ENCODE assay signal across 16 cellular contexts in genomic region chr6:53959717-53960116, GRCh38.
A peak's percentile ranks its signal among the peaks of the same experiment; 100 is the strongest.
DNase-seq lines count a peak whose midpoint lies in the region; ATAC-seq and TF ChIP-seq lines count a peak whose summit lies in the region.
"Had no signal": no experiment of that assay in that cellular context is flagged by ENCODE, and none has a peak within 500 bp of the region (broad histone marks: within the 10 kb centered on the region; RNA-seq: fewer than 3 reads in every experiment).

No MANE protein-coding gene starts in this region.

- DNase-seq in ELR (ENCODE audit: low read depth) (peak; percentile 55), M059J (ENCODE audit: low read depth) (peak; percentile 89), fibroblast of lung (ENCODE audit: low read depth in 2 of 2) (peak in 1 of 2 donors; percentile 75), smooth muscle cell (lab: John Stamatoyannopoulos, UW; ENCODE audit: unreplicated experiment) (no peak), thyroid gland (no peak)
- DNase-seq: ACHN; CD4-positive, alpha-beta T cell; DMS79 treated with DMSO at 0.1 percent for 48 hours; NCI-H1930; NCI-H2171 treated with DMSO at 0.1 percent for 48 hours; NCI-H524; RPMI8226; SW 1271 had no signal

- H3K27me3 ChIP-seq in fibroblast of lung (ENCODE audit: control insufficient read depth, insufficient read depth, low read length): no peaks in the 10 kb centered on the region
- no peaks in the 10 kb centered on the region for H3K27me3 ChIP-seq in smooth muscle cell (ENCODE audit: low read depth)
- H3K27me3 ChIP-seq in thyroid gland: no peaks in the 10 kb centered on the region

- H3K79me2 ChIP-seq in fibroblast of lung (ENCODE audit: control insufficient read depth, insufficient read depth, low read length) (no peaks in the 10 kb centered on the region), smooth muscle cell (ENCODE audit: low read depth) (no peaks in the 10 kb centered on the region)

- no peaks in the 10 kb centered on the region for H3K36me3 ChIP-seq in fibroblast of lung (ENCODE audit: control insufficient read depth, insufficient read depth, low read length)
- no peaks in the 10 kb centered on the region for H3K36me3 ChIP-seq in smooth muscle cell (ENCODE audit: low read depth)
- no peaks in the 10 kb centered on the region for H3K36me3 ChIP-seq in thyroid gland

- H3K9me3 ChIP-seq in fibroblast of lung (ENCODE audit: control insufficient read depth, insufficient read depth, low read depth, low read length) (no peaks in the 10 kb centered on the region), smooth muscle cell (replicated peaks; ENCODE audit: low read depth) (no peaks in the 10 kb centered on the region), thyroid gland (no peaks in the 10 kb centered on the region)

- H3F3A ChIP-seq in smooth muscle cell (ENCODE audit: low read depth): peaks cover 15% of the 10 kb centered on the region

- 84% methylated on average over 2 of the region's 2 CpGs for WGBS in smooth muscle cell (ENCODE audit: low lambda C conversion rate)
- WGBS in thyroid gland, 2 donors: 50 to 95% methylated on average over 2 of the region's 2 CpGs

- H2AFZ ChIP-seq in fibroblast of lung (ENCODE audit: low read length): no peak overlapping the region
- no peak overlapping the region for H2AFZ ChIP-seq in smooth muscle cell (ENCODE audit: low read depth)

- H3K4me2 ChIP-seq in fibroblast of lung (ENCODE audit: extremely low read depth, insufficient read depth, low read length) (peak overlapping the region; percentile 17), smooth muscle cell (peak overlapping the region; percentile 68)

- intact Hi-C loops in thyroid gland (cut with DNase I): loop anchor here (10.0 kb wide), 2 partner anchors 235 to 455 kb away; no protein-coding TSS in a partner anchor

- TF ChIP-seq POLR2A in thyroid gland (IDR thresholded peaks at IDR 0.05): no peak

- no peak overlapping the region for H3K9ac ChIP-seq in fibroblast of lung (ENCODE audit: insufficient read depth, low read length)
- no peak overlapping the region for H3K9ac ChIP-seq in smooth muscle cell (ENCODE audit: low read depth)

- H3K27ac ChIP-seq in fibroblast of lung (ENCODE audit: insufficient read depth, low read length) (no peak overlapping the region), smooth muscle cell (ENCODE audit: low read depth) (peak overlapping the region; percentile 76), thyroid gland (peak overlapping the region in 1 of 3 donors; percentile 22)

- H4K20me1 ChIP-seq in fibroblast of lung (ENCODE audit: control insufficient read depth, extremely low read depth, insufficient read depth, low read length) (no peaks in the 10 kb centered on the region), smooth muscle cell (ENCODE audit: low read depth) (no peaks in the 10 kb centered on the region)

- no peak for TF ChIP-seq CTCF in fibroblast of lung (conservative IDR thresholded peaks at IDR 0.05 in 1 of 2, IDR thresholded peaks at IDR 0.05 in 1 of 2; ENCODE audit: low read depth in 1 of 2, low read length in 2 of 2)
- TF ChIP-seq CTCF in smooth muscle cell (IDR thresholded peaks at IDR 0.05; ENCODE audit: borderline replicate concordance, insufficient read depth, poor library complexity, severe bottlenecking): no peak
- TF ChIP-seq CTCF in thyroid gland (IDR thresholded peaks at IDR 0.05): no peak

- ATAC-seq in GM19324 (IDR thresholded peaks at IDR 0.05; ENCODE audit: low FRiP score, unreplicated experiment) (no peak), GM21515 (IDR thresholded peaks at IDR 0.05; ENCODE audit: unreplicated experiment) (no peak)
- ATAC-seq: HepG2 had no signal

- no peaks in the 10 kb centered on the region for H3K4me1 ChIP-seq in fibroblast of lung (ENCODE audit: control insufficient read depth, extremely low read depth, insufficient read depth, low read length)
- peaks cover 4% of the 10 kb centered on the region for H3K4me1 ChIP-seq in smooth muscle cell (ENCODE audit: low read depth)
- peaks cover 15 to 43% of the 10 kb centered on the region in 2 donors for H3K4me1 ChIP-seq in thyroid gland

- H3K4me3 ChIP-seq in fibroblast of lung (replicated peaks in 1 of 4; ENCODE audit: control extremely low read depth in 1 of 4, insufficient read depth in 1 of 4, low read depth in 3 of 4, low read length in 4 of 4): no peak overlapping the region
- H3K4me3 ChIP-seq in smooth muscle cell: no peak overlapping the region
- H3K4me3 ChIP-seq in thyroid gland (replicated peaks in 1 of 3): no peak overlapping the region

Comparison
In these comparisons a context has a peak if more than half of its experiments do, and no peak if none do; other contexts are left out.
1. DNase-seq: peak in ELR (single experiment) and M059J (single experiment); none in smooth muscle cell (single experiment) and thyroid gland (0 of 2).